2 cellular contexts compared by ENCODE assay signal in genomic region chr2:190334479-190335224, GRCh38.
TF ChIP-seq lines count a peak whose summit lies in the region.

No MANE protein-coding gene starts in this region.

TF ChIP-seq in IMR-90, 13 proteins besides CTCF, POLR2A, EP300 and RAD21:
- no peak for TF ChIP-seq NFE2L2 (IDR thresholded peaks at IDR 0.05; ENCODE audit: low read depth, low read length)
TF ChIP-seq in IMR-90: peak in this region for 0.

TF ChIP-seq in K562, 482 proteins besides CTCF, POLR2A, EP300 and RAD21 (continues in another document):
- TF ChIP-seq BRD4 (IDR thresholded peaks at IDR 0.05) (no peak), ATF1 (CRISPR knock-in tag; IDR thresholded peaks at IDR 0.05) (no peak), ATF1 (tag; IDR thresholded peaks at IDR 0.05) (no peak), ZNF512 (tag; IDR thresholded peaks at IDR 0.05) (no peak), KDM2B (CRISPR knock-in tag; IDR thresholded peaks at IDR 0.05) (no peak), KLF6 (CRISPR knock-in tag; IDR thresholded peaks at IDR 0.05; ENCODE audit: borderline replicate concordance) (no peak), NFRKB (IDR thresholded peaks at IDR 0.05; ENCODE audit: low read depth) (peak; percentile 61; the same call in 1 of the 2 replicates), NR2C1 (IDR thresholded peaks at IDR 0.05) (no peak), NR2C1 (tag; IDR thresholded peaks at IDR 0.05) (peak; percentile 60; the same call in 1 of the 2 replicates), KLF1 (tag; IDR thresholded peaks at IDR 0.05) (no peak), E4F1 (CRISPR knock-in tag; IDR thresholded peaks at IDR 0.05; ENCODE audit: borderline replicate concordance) (no peak), FOSL1 (tag; conservative IDR thresholded peaks at IDR 0.05) (peak; percentile 87), MAX (CRISPR knock-in tag; IDR thresholded peaks at IDR 0.05) (no peak), ZNF592 (IDR thresholded peaks at IDR 0.05) (peak; percentile 29; the same call in 1 of the 2 replicates), KAT2B (IDR thresholded peaks at IDR 0.05; ENCODE audit: low read depth, low read length) (no peak), ARID4B (CRISPR knock-in tag; IDR thresholded peaks at IDR 0.05) (no peak), RBFOX2 (IDR thresholded peaks at IDR 0.05; ENCODE audit: low read depth, low read length) (peak; percentile 49), NCOR1 (IDR thresholded peaks at IDR 0.05) (peak; percentile 29; the same call in 1 of the 2 replicates), ZSCAN29 (IDR thresholded peaks at IDR 0.05) (no peak), NCOA4 (IDR thresholded peaks at IDR 0.05; ENCODE audit: partially characterized antibody) (no peak), MLX (CRISPR knock-in tag; conservative IDR thresholded peaks at IDR 0.05) (no peak), SMARCB1 (IDR thresholded peaks at IDR 0.05; ENCODE audit: insufficient read length, low read depth) (no peak), SNRNP70 (optimal IDR thresholded peaks at IDR 0.05; ENCODE audit: low read depth, low read length) (no peak), PBX2 (CRISPR knock-in tag; IDR thresholded peaks at IDR 0.05; ENCODE audit: low read depth) (no peak), PBX2 (tag; conservative IDR thresholded peaks at IDR 0.05; ENCODE audit: low read depth) (no peak), ARID1B (IDR thresholded peaks at IDR 0.05) (peak; percentile 71), NFIC (IDR thresholded peaks at IDR 0.05) (peak; percentile 18; the same call in 1 of the 2 replicates), UBTF (IDR thresholded peaks at IDR 0.05; ENCODE audit: borderline replicate concordance in 1 of 2, low read depth in 2 of 2, low read length in 2 of 2) (no peak), ELF2 (CRISPR knock-in tag; IDR thresholded peaks at IDR 0.05) (no peak), JUND (IDR thresholded peaks at IDR 0.05; ENCODE audit: borderline replicate concordance, low read depth, low read length) (peak; percentile 94), JUND (tag; IDR thresholded peaks at IDR 0.05; ENCODE audit: borderline replicate concordance, low read depth, low read length) (peak; percentile 88; the same call in 1 of the 3 replicates), DLX4 (CRISPR knock-in tag; IDR thresholded peaks at IDR 0.05) (no peak), ATF3 (IDR thresholded peaks at IDR 0.05) (peak; percentile 78), ATF3 (CRISPR knock-in tag; conservative IDR thresholded peaks at IDR 0.05) (no peak), U2AF2 (optimal IDR thresholded peaks at IDR 0.05; ENCODE audit: low read depth, low read length) (no peak), MBD2 (IDR thresholded peaks at IDR 0.05; ENCODE audit: borderline replicate concordance, low read depth) (0 out of 2 replicates have a peak, but pooled peaks have one; percentile 44), GABPB1 (CRISPR knock-in tag; IDR thresholded peaks at IDR 0.05) (no peak), TEAD4 (IDR thresholded peaks at IDR 0.05; ENCODE audit: low read length) (peak; percentile 42; the same call in 1 of the 2 replicates), TEAD4 (CRISPR knock-in tag; IDR thresholded peaks at IDR 0.05; ENCODE audit: borderline replicate concordance) (no peak), ETS2 (tag; IDR thresholded peaks at IDR 0.05; ENCODE audit: borderline replicate concordance, poor library complexity, severe bottlenecking) (no peak), MED1 (CRISPR knock-in tag; IDR thresholded peaks at IDR 0.05; ENCODE audit: borderline replicate concordance) (no peak), FOXK2 (conservative IDR thresholded peaks at IDR 0.05 in 1 of 2, IDR thresholded peaks at IDR 0.05 in 1 of 2; ENCODE audit: low read depth in 2 of 2) (peak in 1 of 2 experiments; percentile 45; a peak in 1 of 4 replicates), ZNF224 (CRISPR knock-in tag; IDR thresholded peaks at IDR 0.05) (no peak)
